10 cellular contexts compared by ENCODE assay signal in genomic region chr11:126431401-126432064, GRCh38.
DNase-seq lines count a peak whose midpoint lies in the region; ATAC-seq lines count a peak whose summit lies in the region.
"Had no signal": no experiment of that assay in that cellular context is flagged by ENCODE, and none has a peak within 500 bp of the region (broad histone marks: within the 10 kb centered on the region; RNA-seq: fewer than 3 reads in every experiment).

No MANE protein-coding gene starts in this region.

- H3K4me3 ChIP-seq in GM23248 (peak overlapping the region; percentile 30), right cardiac atrium (ENCODE audit: low read length) (no peak overlapping the region), skin epidermis (no peak overlapping the region)

- WGBS in GM23248 (ENCODE audit: low coverage in 1 of 2, low lambda C conversion rate in 2 of 2, missing lambda C conversion rate in 2 of 2), 2 experiments = 46 to 55% methylated on average over 20 to 23 of the region's 23 CpGs
- WGBS in right cardiac atrium = 67% methylated on average over 23 of the region's 23 CpGs

- intact Hi-C loops in right cardiac atrium (cut with DNase I) = no loop called here

- no peaks in the 10 kb centered on the region for H3K9me2 ChIP-seq in GM23248 (ENCODE audit: insufficient read depth)

- H3K36me3 ChIP-seq in GM23248 (ENCODE audit: low read depth) = no peaks in the 10 kb centered on the region

- H2AFZ ChIP-seq in GM23248 = peak overlapping the region; percentile 81

- no peaks in the 10 kb centered on the region for H3K79me2 ChIP-seq in GM23248 (ENCODE audit: insufficient read depth)

- H3K9me3 ChIP-seq in GM23248 (ENCODE audit: low read depth) (no peaks in the 10 kb centered on the region), right cardiac atrium (ENCODE audit: control insufficient read depth, low read length) (no peaks in the 10 kb centered on the region)

- H3K27me3 ChIP-seq in GM23248 (replicated peaks; ENCODE audit: insufficient read depth) = no peaks in the 10 kb centered on the region
- H3K27me3 ChIP-seq in right cardiac atrium (ENCODE audit: control insufficient read depth, insufficient read depth) = no peaks in the 10 kb centered on the region

- ATAC-seq in right cardiac atrium = peak; percentile 77 to 85
- ATAC-seq in GM21528 (IDR thresholded peaks at IDR 0.05; ENCODE audit: low FRiP score, unreplicated experiment) = no peak
- no peak for ATAC-seq in HG02938 (IDR thresholded peaks at IDR 0.05; ENCODE audit: unreplicated experiment)
- ATAC-seq in GM18861 (IDR thresholded peaks at IDR 0.05; ENCODE audit: unreplicated experiment) = no peak
- ATAC-seq: activated T-cell treated with anti-CD3 and anti-CD28 coated beads, Interleukin-2, amount 50 U/mL, for 72 hours had no signal

- peak overlapping the region; percentile 67 for H3K9ac ChIP-seq in GM23248

- 0 out of 2 replicates have a peak, but pooled peaks cover 7% of the 10 kb centered on the region for H3F3A ChIP-seq in GM23248 (ENCODE audit: insufficient read depth)

- in situ Hi-C loops in GM23248 (cut with MboI) = loop anchor here (25.0 kb wide), 1 partner anchor 906 kb away; no protein-coding TSS in a partner anchor

- H3K27ac ChIP-seq in GM23248 (peak overlapping the region; percentile 77), right cardiac atrium (ENCODE audit: low read length) (peak overlapping the region; percentile 96), skin epidermis (peak overlapping the region in 19 of 21 experiments; percentile 5 to 87 (median 63))

- no peaks in the 10 kb centered on the region for H4K20me1 ChIP-seq in GM23248 (ENCODE audit: insufficient read depth)

- peak overlapping the region; percentile 55 for H3K4me2 ChIP-seq in GM23248 (ENCODE audit: unreplicated experiment)

- DNase-seq in GM23248 = peak; percentile 93
- DNase-seq in amniotic stem cell (lab: John Stamatoyannopoulos, UW) = peak; percentile 50
- peak; percentile 88 to 92 (median 88) for DNase-seq in right cardiac atrium
- DNase-seq in NK-92 treated with Interleukin-12 subunit alpha and Interleukin-12 subunit beta, amount 100 ng/mL, for 24 hours (lab: John Stamatoyannopoulos, UW) = no peak
- DNase-seq: activated T-cell treated with anti-CD3 and anti-CD28 coated beads, Interleukin-2, amount 50 U/mL, for 72 hours; H7 had no signal

- H3K4me1 ChIP-seq in GM23248 (ENCODE audit: insufficient read depth) (peaks cover 22% of the 10 kb centered on the region), right cardiac atrium (ENCODE audit: control insufficient read depth, insufficient read depth, low read length) (peaks cover 19% of the 10 kb centered on the region)

Comparison
In these comparisons a context has a peak if more than half of its experiments do, and no peak if none do; other contexts are left out.
1. ATAC-seq: peak in right cardiac atrium (2 of 2); none in GM21528 (single experiment), HG02938 (single experiment) and GM18861 (single experiment).
2. Peak in every context shown above with its lines, with median percentiles within 50 percentile points of each other: H3K27ac ChIP-seq.